Comparison of ENCODE assay signal across 10 cellular contexts in the genomic region with DNA sequence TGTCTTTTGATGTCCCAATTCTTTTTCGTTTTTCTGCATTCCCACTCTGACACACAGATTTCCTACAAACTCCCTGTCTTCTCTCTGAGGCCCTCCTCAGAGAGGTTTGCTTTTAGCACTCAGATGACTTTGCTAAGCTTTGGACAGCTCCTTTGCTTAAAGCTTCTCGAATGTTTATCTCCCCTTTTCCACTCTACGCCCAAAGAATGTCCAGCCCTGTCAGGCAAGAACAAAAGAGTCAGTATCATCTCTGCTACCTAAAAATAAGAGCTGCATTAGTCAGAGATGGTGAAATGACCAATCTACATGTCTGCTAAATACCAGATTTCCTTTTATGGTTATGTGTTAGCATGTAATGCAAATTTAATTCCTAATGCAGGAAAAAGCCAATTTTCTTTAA. TPM values are rescaled to one million over a fixed set of nuclear protein-coding genes. Genes with fewer than 3 reads are reported as not detected.
DNase-seq lines count a peak whose midpoint lies in the region; ATAC-seq and TF ChIP-seq lines count a peak whose summit lies in the region.
"Had no signal": no experiment of that assay in that cellular context is flagged by ENCODE, and none has a peak within 500 bp of the region (broad histone marks: within the 10 kb centered on the region; RNA-seq: fewer than 3 reads in every experiment).

No MANE protein-coding gene starts in this region.

- peaks cover 8% of the 10 kb centered on the region for H3K9me3 Mint-ChIP-seq in neural progenitor cell
- H3K9me3 Mint-ChIP-seq in activated T-cell treated with anti-CD3 and anti-CD28 coated beads, Interleukin-2, amount 50 U/mL, for 24 hours, result no peaks in the 10 kb centered on the region
- H3K9me3 Mint-ChIP-seq: stimulated activated naive CD8-positive, alpha-beta T cell treated with anti-CD3 and anti-CD28 coated beads, Interleukin-15, amount 100 ng/mL, for 72 hours had no signal

- H3K36me3 ChIP-seq in neural progenitor cell, result no peaks in the 10 kb centered on the region

- H3K27ac Mint-ChIP-seq in neural progenitor cell, result peak overlapping the region; percentile 21
- no peak overlapping the region for H3K27ac Mint-ChIP-seq in activated T-cell treated with anti-CD3 and anti-CD28 coated beads, Interleukin-2, amount 50 U/mL, for 24 hours
- H3K27ac Mint-ChIP-seq: stimulated activated naive CD8-positive, alpha-beta T cell treated with anti-CD3 and anti-CD28 coated beads, Interleukin-15, amount 100 ng/mL, for 72 hours had no signal

- H3K4me1 ChIP-seq in neural progenitor cell, result peaks cover 17% of the 10 kb centered on the region

- DNase-seq in EH (ENCODE audit: low read depth), result peak; percentile 90
- DNase-seq in fibroblast of the conjunctiva (ENCODE audit: low read depth), result peak; percentile 17
- DNase-seq in neural progenitor cell (ENCODE audit: low spot score), result peak; percentile 58
- no peak for DNase-seq in NCI-H2081 treated with DMSO at 0.1 percent for 48 hours (lab: John Stamatoyannopoulos, UW)
- DNase-seq in MV-4-11 (lab: John Stamatoyannopoulos, UW), result no peak
- no peak for DNase-seq in T1000 (lab: John Stamatoyannopoulos, UW)
- no peak for DNase-seq in activated T-cell treated with anti-CD3 and anti-CD28 coated beads, Interleukin-2, amount 50 U/mL, for 24 hours
- DNase-seq: stimulated activated CD4-positive, alpha-beta T cell treated with anti-CD3 and anti-CD28 coated beads, Interleukin-12 subunit alpha, Interleukin-12 subunit beta, amount 100 ng/mL, for 4 hours; stimulated activated naive CD8-positive, alpha-beta T cell treated with anti-CD3 and anti-CD28 coated beads, Interleukin-15, amount 100 ng/mL, for 72 hours had no signal

- H3K9ac ChIP-seq in neural progenitor cell, result no peak overlapping the region

- no peak overlapping the region for H3K4me3 Mint-ChIP-seq in neural progenitor cell
- no peak overlapping the region for H3K4me3 Mint-ChIP-seq in activated T-cell treated with anti-CD3 and anti-CD28 coated beads, Interleukin-2, amount 50 U/mL, for 24 hours
- H3K4me3 Mint-ChIP-seq: stimulated activated naive CD8-positive, alpha-beta T cell treated with anti-CD3 and anti-CD28 coated beads, Interleukin-15, amount 100 ng/mL, for 72 hours had no signal

- no peaks in the 10 kb centered on the region for H3K27me3 Mint-ChIP-seq in neural progenitor cell (ENCODE audit: insufficient read depth, low read depth)
- no peaks in the 10 kb centered on the region for H3K27me3 Mint-ChIP-seq in activated T-cell treated with anti-CD3 and anti-CD28 coated beads, Interleukin-2, amount 50 U/mL, for 24 hours
- H3K27me3 Mint-ChIP-seq: stimulated activated naive CD8-positive, alpha-beta T cell treated with anti-CD3 and anti-CD28 coated beads, Interleukin-15, amount 100 ng/mL, for 72 hours had no signal

- no peaks in the 10 kb centered on the region for H3K27me3 ChIP-seq in neural progenitor cell

- H3K27ac ChIP-seq in neural progenitor cell, result peak overlapping the region; percentile 34

- H3K4me3 ChIP-seq in neural progenitor cell, result no peak overlapping the region

- H4K20me1 ChIP-seq in neural progenitor cell (ENCODE audit: low read depth), result peaks cover 15% of the 10 kb centered on the region

- H3K4me1 Mint-ChIP-seq in neural progenitor cell, result peaks cover 9% of the 10 kb centered on the region
- peaks cover 4% of the 10 kb centered on the region for H3K4me1 Mint-ChIP-seq in activated T-cell treated with anti-CD3 and anti-CD28 coated beads, Interleukin-2, amount 50 U/mL, for 24 hours (ENCODE audit: low read depth)
- H3K4me1 Mint-ChIP-seq: stimulated activated naive CD8-positive, alpha-beta T cell treated with anti-CD3 and anti-CD28 coated beads, Interleukin-15, amount 100 ng/mL, for 72 hours had no signal

- H2AFZ ChIP-seq in neural progenitor cell (replicated peaks), result no peak overlapping the region

- H3F3A ChIP-seq in neural progenitor cell (ENCODE audit: low read depth), result peaks cover 13% of the 10 kb centered on the region

- peak; percentile 98 for ATAC-seq in SK-N-SH treated with all-trans-retinoic acid at 6 μM for 48 hours
- ATAC-seq: stimulated activated naive CD8-positive, alpha-beta T cell treated with anti-CD3 and anti-CD28 coated beads, Interleukin-15, amount 100 ng/mL, for 72 hours had no signal

- no peaks in the 10 kb centered on the region for H3K79me2 ChIP-seq in neural progenitor cell (ENCODE audit: low read depth)

- no peak overlapping the region for H3K4me2 ChIP-seq in neural progenitor cell

- H3K9me3 ChIP-seq in neural progenitor cell (ENCODE audit: low read depth), result no peaks in the 10 kb centered on the region

- H3K36me3 Mint-ChIP-seq in neural progenitor cell, result peaks cover 27% of the 10 kb centered on the region
- H3K36me3 Mint-ChIP-seq in activated T-cell treated with anti-CD3 and anti-CD28 coated beads, Interleukin-2, amount 50 U/mL, for 24 hours (ENCODE audit: low read depth), result peaks cover 87% of the 10 kb centered on the region

- TF ChIP-seq CTCF in neural progenitor cell (IDR thresholded peaks at IDR 0.05), result no peak

TF ChIP-seq in SK-N-SH treated with all-trans-retinoic acid at 6 μM for 48 hours, 23 proteins besides CTCF, POLR2A, EP300 and RAD21:
- TF ChIP-seq, protein P1, sequence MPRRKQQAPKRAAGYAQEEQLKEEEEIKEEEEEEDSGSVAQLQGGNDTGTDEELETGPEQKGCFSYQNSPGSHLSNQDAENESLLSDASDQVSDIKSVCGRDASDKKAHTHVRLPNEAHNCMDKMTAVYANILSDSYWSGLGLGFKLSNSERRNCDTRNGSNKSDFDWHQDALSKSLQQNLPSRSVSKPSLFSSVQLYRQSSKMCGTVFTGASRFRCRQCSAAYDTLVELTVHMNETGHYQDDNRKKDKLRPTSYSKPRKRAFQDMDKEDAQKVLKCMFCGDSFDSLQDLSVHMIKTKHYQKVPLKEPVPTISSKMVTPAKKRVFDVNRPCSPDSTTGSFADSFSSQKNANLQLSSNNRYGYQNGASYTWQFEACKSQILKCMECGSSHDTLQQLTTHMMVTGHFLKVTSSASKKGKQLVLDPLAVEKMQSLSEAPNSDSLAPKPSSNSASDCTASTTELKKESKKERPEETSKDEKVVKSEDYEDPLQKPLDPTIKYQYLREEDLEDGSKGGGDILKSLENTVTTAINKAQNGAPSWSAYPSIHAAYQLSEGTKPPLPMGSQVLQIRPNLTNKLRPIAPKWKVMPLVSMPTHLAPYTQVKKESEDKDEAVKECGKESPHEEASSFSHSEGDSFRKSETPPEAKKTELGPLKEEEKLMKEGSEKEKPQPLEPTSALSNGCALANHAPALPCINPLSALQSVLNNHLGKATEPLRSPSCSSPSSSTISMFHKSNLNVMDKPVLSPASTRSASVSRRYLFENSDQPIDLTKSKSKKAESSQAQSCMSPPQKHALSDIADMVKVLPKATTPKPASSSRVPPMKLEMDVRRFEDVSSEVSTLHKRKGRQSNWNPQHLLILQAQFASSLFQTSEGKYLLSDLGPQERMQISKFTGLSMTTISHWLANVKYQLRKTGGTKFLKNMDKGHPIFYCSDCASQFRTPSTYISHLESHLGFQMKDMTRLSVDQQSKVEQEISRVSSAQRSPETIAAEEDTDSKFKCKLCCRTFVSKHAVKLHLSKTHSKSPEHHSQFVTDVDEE (CRISPR knock-in tag; IDR thresholded peaks at IDR 0.05), result no peak
- 0 out of 2 replicates have a peak, but pooled peaks have one; percentile 30 for TF ChIP-seq GLIS3 (CRISPR knock-in tag; IDR thresholded peaks at IDR 0.05)
- peak; percentile 73 for TF ChIP-seq ISL1 (CRISPR knock-in tag; IDR thresholded peaks at IDR 0.05)
TF ChIP-seq in SK-N-SH treated with all-trans-retinoic acid at 6 μM for 48 hours: peak in this region for 2.

RNA-seq across cellular contexts. Expression of a gene that starts 56.8 kb away (rescaled TPM):
- total RNA-seq in neural progenitor cell (ENCODE audit: low replicate concordance), result 24.3 and 28.6 TPM in 2 replicates

Comparison
In these comparisons a context has a peak if more than half of its experiments do, and no peak if none do; other contexts are left out.
1. DNase-seq: peak in EH (single experiment), fibroblast of the conjunctiva (single experiment) and neural progenitor cell (single experiment); none in NCI-H2081 treated with DMSO at 0.1 percent for 48 hours (single experiment), MV-4-11 (single experiment), T1000 (single experiment) and activated T-cell treated with anti-CD3 and anti-CD28 coated beads, Interleukin-2, amount 50 U/mL, for 24 hours (single experiment).